In the genomic region with DNA sequence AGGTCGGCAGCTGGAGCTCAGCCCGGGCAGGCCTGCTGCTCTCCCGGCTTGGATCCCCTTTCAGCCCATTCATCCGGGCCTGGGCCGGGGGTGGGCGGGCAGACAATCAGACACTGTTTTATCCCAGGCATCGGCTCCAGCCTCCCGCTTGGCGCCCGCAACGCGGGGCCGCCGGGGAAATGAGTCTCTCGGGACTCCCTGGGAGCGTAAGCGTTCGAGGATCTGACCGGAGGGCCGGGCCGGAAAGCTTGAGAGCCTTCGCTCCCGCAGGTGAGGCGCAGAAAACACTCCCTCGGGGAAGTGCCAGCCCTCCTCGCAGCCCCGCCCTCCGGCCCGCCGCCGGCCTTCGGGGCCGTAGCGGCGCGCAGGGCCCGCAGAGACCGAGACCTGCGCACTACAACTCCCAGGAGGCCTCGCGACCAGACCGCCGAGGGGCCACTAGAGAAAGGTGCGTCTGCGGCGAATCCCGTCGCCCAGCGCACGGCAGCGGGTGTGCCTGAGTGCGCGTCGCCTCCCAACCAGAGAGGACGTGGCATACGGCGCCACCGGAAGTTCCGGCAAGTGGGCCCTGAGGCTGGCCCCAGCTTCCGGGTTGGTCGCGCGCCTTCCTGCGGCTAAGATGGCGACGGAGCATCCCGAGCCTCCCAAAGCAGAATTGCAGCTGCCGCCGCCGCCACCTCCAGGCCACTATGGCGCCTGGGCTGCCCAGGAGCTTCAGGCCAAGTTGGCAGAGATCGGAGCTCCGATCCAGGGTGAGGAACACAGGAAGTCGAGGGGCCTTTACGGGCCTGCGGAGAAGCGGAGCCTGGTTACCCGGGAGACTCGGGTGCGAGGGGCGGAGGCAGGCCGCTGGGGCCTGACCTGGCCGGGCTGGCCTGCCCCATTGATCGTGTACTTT, we compare ENCODE assay signal across 1 cellular context.
TF ChIP-seq lines count a peak whose summit lies in the region.

A gene with protein sequence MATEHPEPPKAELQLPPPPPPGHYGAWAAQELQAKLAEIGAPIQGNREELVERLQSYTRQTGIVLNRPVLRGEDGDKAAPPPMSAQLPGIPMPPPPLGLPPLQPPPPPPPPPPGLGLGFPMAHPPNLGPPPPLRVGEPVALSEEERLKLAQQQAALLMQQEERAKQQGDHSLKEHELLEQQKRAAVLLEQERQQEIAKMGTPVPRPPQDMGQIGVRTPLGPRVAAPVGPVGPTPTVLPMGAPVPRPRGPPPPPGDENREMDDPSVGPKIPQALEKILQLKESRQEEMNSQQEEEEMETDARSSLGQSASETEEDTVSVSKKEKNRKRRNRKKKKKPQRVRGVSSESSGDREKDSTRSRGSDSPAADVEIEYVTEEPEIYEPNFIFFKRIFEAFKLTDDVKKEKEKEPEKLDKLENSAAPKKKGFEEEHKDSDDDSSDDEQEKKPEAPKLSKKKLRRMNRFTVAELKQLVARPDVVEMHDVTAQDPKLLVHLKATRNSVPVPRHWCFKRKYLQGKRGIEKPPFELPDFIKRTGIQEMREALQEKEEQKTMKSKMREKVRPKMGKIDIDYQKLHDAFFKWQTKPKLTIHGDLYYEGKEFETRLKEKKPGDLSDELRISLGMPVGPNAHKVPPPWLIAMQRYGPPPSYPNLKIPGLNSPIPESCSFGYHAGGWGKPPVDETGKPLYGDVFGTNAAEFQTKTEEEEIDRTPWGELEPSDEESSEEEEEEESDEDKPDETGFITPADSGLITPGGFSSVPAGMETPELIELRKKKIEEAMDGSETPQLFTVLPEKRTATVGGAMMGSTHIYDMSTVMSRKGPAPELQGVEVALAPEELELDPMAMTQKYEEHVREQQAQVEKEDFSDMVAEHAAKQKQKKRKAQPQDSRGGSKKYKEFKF (plus strand): TSS at position 599 of the 898 bp plus-strand sequence. CDS start 21 bp downstream, at position 620.

TF ChIP-seq in HepG2, 621 proteins besides CTCF, POLR2A, EP300 and RAD21 (continued from another document):
- TF ChIP-seq, protein P1, sequence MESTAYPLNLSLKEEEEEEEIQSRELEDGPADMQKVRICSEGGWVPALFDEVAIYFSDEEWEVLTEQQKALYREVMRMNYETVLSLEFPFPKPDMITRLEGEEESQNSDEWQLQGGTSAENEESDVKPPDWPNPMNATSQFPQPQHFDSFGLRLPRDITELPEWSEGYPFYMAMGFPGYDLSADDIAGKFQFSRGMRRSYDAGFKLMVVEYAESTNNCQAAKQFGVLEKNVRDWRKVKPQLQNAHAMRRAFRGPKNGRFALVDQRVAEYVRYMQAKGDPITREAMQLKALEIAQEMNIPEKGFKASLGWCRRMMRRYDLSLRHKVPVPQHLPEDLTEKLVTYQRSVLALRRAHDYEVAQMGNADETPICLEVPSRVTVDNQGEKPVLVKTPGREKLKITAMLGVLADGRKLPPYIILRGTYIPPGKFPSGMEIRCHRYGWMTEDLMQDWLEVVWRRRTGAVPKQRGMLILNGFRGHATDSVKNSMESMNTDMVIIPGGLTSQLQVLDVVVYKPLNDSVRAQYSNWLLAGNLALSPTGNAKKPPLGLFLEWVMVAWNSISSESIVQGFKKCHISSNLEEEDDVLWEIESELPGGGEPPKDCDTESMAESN (CRISPR knock-in tag; conservative IDR thresholded peaks at IDR 0.05): no peak; the same call in 1 of the 2 replicates
- TF ChIP-seq KDM4B (CRISPR knock-in tag; IDR thresholded peaks at IDR 0.05) (peak; percentile 42), HNRNPH1 (optimal IDR thresholded peaks at IDR 0.05; ENCODE audit: low read depth, low read length) (no peak), IRX3 (CRISPR knock-in tag; IDR thresholded peaks at IDR 0.05; ENCODE audit: borderline replicate concordance, low read depth) (no peak), ZNF619 (CRISPR knock-in tag; IDR thresholded peaks at IDR 0.05) (peak; percentile 91; the same call in 1 of the 2 replicates), HOXD1 (CRISPR knock-in tag; IDR thresholded peaks at IDR 0.05) (no peak; the same call in 1 of the 2 replicates), FOXM1 (CRISPR knock-in tag; IDR thresholded peaks at IDR 0.05) (no peak), ZNF775 (CRISPR knock-in tag; IDR thresholded peaks at IDR 0.05; ENCODE audit: borderline replicate concordance) (no peak), RAD51 (IDR thresholded peaks at IDR 0.05; ENCODE audit: borderline replicate concordance) (no peak), POLR2AphosphoS5 (IDR thresholded peaks at IDR 0.05; ENCODE audit: low read depth, low read length) (peak; percentile 73), MTA3 (CRISPR knock-in tag; IDR thresholded peaks at IDR 0.05) (0 out of 2 replicates have a peak, but pooled peaks have one; percentile 29), ZNF256 (CRISPR knock-in tag; conservative IDR thresholded peaks at IDR 0.05) (no peak), ZNF761 (CRISPR knock-in tag; conservative IDR thresholded peaks at IDR 0.05) (peak; percentile 59; the same call in 1 of the 2 replicates), ZNF136 (CRISPR knock-in tag; IDR thresholded peaks at IDR 0.05; ENCODE audit: low read depth) (no peak; the same call in 1 of the 2 replicates), IKZF1 (IDR thresholded peaks at IDR 0.05) (no peak), ZNF776 (CRISPR knock-in tag; IDR thresholded peaks at IDR 0.05) (no peak; the same call in 1 of the 2 replicates), ZNF33B (CRISPR knock-in tag; IDR thresholded peaks at IDR 0.05) (no peak; the same call in 1 of the 2 replicates), ZNF101 (CRISPR knock-in tag; IDR thresholded peaks at IDR 0.05; ENCODE audit: borderline replicate concordance, low read depth) (no peak), CCAR2 (optimal IDR thresholded peaks at IDR 0.05; ENCODE audit: low read depth, low read length) (no peak), ARNTL (CRISPR knock-in tag; IDR thresholded peaks at IDR 0.05) (peak; percentile 45)
- TF ChIP-seq, protein P2, sequence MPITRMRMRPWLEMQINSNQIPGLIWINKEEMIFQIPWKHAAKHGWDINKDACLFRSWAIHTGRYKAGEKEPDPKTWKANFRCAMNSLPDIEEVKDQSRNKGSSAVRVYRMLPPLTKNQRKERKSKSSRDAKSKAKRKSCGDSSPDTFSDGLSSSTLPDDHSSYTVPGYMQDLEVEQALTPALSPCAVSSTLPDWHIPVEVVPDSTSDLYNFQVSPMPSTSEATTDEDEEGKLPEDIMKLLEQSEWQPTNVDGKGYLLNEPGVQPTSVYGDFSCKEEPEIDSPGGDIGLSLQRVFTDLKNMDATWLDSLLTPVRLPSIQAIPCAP (CRISPR knock-in tag; IDR thresholded peaks at IDR 0.05; ENCODE audit: low read depth): no peak
- TF ChIP-seq, protein P3, sequence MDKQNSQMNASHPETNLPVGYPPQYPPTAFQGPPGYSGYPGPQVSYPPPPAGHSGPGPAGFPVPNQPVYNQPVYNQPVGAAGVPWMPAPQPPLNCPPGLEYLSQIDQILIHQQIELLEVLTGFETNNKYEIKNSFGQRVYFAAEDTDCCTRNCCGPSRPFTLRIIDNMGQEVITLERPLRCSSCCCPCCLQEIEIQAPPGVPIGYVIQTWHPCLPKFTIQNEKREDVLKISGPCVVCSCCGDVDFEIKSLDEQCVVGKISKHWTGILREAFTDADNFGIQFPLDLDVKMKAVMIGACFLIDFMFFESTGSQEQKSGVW (CRISPR knock-in tag; IDR thresholded peaks at IDR 0.05; ENCODE audit: borderline replicate concordance): no peak
- TF ChIP-seq, protein P4, sequence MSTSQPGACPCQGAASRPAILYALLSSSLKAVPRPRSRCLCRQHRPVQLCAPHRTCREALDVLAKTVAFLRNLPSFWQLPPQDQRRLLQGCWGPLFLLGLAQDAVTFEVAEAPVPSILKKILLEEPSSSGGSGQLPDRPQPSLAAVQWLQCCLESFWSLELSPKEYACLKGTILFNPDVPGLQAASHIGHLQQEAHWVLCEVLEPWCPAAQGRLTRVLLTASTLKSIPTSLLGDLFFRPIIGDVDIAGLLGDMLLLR (CRISPR knock-in tag; IDR thresholded peaks at IDR 0.05): no peak
- TF ChIP-seq, protein P5, sequence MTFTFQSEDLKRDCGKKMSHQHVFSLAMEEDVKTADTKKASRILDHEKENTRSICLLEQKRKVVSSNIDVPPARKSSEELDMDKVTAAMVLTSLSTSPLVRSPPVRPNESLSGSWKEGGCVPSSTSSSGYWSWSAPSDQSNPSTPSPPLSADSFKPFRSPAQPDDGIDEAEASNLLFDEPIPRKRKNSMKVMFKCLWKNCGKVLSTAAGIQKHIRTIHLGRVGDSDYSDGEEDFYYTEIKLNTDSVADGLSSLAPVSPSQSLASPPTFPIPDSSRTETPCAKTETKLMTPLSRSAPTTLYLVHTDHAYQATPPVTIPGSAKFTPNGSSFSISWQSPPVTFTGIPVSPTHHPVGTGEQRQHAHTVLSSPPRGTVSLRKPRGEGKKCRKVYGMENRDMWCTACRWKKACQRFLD (CRISPR knock-in tag; IDR thresholded peaks at IDR 0.05; ENCODE audit: borderline replicate concordance): 0 out of 2 replicates have a peak, but pooled peaks have one; percentile 86
- TF ChIP-seq, protein P6, sequence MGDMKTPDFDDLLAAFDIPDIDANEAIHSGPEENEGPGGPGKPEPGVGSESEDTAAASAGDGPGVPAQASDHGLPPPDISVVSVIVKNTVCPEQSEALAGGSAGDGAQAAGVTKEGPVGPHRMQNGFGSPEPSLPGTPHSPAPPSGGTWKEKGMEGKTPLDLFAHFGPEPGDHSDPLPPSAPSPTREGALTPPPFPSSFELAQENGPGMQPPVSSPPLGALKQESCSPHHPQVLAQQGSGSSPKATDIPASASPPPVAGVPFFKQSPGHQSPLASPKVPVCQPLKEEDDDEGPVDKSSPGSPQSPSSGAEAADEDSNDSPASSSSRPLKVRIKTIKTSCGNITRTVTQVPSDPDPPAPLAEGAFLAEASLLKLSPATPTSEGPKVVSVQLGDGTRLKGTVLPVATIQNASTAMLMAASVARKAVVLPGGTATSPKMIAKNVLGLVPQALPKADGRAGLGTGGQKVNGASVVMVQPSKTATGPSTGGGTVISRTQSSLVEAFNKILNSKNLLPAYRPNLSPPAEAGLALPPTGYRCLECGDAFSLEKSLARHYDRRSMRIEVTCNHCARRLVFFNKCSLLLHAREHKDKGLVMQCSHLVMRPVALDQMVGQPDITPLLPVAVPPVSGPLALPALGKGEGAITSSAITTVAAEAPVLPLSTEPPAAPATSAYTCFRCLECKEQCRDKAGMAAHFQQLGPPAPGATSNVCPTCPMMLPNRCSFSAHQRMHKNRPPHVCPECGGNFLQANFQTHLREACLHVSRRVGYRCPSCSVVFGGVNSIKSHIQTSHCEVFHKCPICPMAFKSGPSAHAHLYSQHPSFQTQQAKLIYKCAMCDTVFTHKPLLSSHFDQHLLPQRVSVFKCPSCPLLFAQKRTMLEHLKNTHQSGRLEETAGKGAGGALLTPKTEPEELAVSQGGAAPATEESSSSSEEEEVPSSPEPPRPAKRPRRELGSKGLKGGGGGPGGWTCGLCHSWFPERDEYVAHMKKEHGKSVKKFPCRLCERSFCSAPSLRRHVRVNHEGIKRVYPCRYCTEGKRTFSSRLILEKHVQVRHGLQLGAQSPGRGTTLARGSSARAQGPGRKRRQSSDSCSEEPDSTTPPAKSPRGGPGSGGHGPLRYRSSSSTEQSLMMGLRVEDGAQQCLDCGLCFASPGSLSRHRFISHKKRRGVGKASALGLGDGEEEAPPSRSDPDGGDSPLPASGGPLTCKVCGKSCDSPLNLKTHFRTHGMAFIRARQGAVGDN (CRISPR knock-in tag; IDR thresholded peaks at IDR 0.05): peak; percentile 87
- TF ChIP-seq, protein P7, sequence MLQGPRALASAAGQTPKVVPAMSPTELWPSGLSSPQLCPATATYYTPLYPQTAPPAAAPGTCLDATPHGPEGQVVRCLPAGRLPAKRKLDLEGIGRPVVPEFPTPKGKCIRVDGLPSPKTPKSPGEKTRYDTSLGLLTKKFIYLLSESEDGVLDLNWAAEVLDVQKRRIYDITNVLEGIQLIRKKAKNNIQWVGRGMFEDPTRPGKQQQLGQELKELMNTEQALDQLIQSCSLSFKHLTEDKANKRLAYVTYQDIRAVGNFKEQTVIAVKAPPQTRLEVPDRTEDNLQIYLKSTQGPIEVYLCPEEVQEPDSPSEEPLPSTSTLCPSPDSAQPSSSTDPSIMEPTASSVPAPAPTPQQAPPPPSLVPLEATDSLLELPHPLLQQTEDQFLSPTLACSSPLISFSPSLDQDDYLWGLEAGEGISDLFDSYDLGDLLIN (CRISPR knock-in tag; IDR thresholded peaks at IDR 0.05; ENCODE audit: borderline replicate concordance): peak; percentile 59
- TF ChIP-seq, protein P8, sequence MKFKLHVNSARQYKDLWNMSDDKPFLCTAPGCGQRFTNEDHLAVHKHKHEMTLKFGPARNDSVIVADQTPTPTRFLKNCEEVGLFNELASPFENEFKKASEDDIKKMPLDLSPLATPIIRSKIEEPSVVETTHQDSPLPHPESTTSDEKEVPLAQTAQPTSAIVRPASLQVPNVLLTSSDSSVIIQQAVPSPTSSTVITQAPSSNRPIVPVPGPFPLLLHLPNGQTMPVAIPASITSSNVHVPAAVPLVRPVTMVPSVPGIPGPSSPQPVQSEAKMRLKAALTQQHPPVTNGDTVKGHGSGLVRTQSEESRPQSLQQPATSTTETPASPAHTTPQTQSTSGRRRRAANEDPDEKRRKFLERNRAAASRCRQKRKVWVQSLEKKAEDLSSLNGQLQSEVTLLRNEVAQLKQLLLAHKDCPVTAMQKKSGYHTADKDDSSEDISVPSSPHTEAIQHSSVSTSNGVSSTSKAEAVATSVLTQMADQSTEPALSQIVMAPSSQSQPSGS (CRISPR knock-in tag; IDR thresholded peaks at IDR 0.05): peak; percentile 79
- TF ChIP-seq, protein P9, sequence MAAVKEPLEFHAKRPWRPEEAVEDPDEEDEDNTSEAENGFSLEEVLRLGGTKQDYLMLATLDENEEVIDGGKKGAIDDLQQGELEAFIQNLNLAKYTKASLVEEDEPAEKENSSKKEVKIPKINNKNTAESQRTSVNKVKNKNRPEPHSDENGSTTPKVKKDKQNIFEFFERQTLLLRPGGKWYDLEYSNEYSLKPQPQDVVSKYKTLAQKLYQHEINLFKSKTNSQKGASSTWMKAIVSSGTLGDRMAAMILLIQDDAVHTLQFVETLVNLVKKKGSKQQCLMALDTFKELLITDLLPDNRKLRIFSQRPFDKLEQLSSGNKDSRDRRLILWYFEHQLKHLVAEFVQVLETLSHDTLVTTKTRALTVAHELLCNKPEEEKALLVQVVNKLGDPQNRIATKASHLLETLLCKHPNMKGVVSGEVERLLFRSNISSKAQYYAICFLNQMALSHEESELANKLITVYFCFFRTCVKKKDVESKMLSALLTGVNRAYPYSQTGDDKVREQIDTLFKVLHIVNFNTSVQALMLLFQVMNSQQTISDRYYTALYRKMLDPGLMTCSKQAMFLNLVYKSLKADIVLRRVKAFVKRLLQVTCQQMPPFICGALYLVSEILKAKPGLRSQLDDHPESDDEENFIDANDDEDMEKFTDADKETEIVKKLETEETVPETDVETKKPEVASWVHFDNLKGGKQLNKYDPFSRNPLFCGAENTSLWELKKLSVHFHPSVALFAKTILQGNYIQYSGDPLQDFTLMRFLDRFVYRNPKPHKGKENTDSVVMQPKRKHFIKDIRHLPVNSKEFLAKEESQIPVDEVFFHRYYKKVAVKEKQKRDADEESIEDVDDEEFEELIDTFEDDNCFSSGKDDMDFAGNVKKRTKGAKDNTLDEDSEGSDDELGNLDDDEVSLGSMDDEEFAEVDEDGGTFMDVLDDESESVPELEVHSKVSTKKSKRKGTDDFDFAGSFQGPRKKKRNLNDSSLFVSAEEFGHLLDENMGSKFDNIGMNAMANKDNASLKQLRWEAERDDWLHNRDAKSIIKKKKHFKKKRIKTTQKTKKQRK (IDR thresholded peaks at IDR 0.05; ENCODE audit: low read length): no peak
TF ChIP-seq in HepG2: peak in this region for 312.
